8 cellular contexts compared by ENCODE assay signal in the genomic region with DNA sequence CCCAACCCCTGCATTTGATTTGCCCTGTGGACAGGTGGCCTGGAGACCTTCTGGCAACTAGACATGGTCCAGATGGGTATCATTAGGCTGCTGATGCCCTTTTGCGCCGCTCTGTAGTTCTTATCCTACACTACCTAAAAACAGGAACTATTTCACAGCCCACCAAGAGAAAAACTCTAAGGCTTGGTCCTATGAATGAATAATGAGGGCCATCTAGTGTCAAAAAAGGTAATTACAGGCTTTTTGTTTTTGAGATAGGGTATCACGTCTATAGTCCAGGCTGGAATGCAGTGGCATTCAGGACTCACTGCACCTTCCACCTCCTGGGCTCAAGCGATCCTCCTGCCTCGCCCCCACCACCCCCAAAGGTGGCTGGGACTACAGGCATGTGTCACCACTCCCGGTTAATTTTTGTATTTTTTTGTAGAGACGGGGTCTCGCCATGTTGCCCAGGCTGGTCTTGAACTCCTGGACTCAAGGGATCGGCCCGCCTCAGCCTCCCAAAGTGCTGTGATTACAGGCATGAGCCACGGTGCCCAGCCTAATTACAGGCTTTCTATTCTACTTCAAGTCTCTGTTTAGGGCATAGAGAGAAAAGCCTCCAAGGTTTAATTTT. TPM values are rescaled to one million over a fixed set of nuclear protein-coding genes. Genes with fewer than 3 reads are reported as not detected.
A peak's percentile ranks its signal among the peaks of the same experiment; 100 is the strongest.
DNase-seq lines count a peak whose midpoint lies in the region; ATAC-seq and TF ChIP-seq lines count a peak whose summit lies in the region.

No MANE protein-coding gene starts in this region.

- H3K36me3 ChIP-seq in BE2C, result peaks cover 47% of the 10 kb centered on the region

- peak; percentile 69 for TF ChIP-seq CTCF in BE2C (IDR thresholded peaks at IDR 0.05; ENCODE audit: low read depth, low read length)

- no peaks in the 10 kb centered on the region for H3K27me3 Mint-ChIP-seq in naive thymus-derived CD8-positive, alpha-beta T cell

- H3K27ac Mint-ChIP-seq in naive thymus-derived CD8-positive, alpha-beta T cell, result peak overlapping the region in 1 of 10 donors; percentile 41

- H3K4me3 ChIP-seq in BE2C (ENCODE audit: low read depth, low read length), result no peak overlapping the region

- peak; percentile 58 for ATAC-seq in GM18519 (IDR thresholded peaks at IDR 0.05; ENCODE audit: low FRiP score, unreplicated experiment)
- ATAC-seq in SK-N-SH treated with all-trans-retinoic acid at 6 μM for 48 hours, result peak; percentile 93
- peak; percentile 46 for ATAC-seq in esophagus mucosa
- peak; percentile 53 to 78 for ATAC-seq in naive thymus-derived CD8-positive, alpha-beta T cell
- ATAC-seq in GM19035 (IDR thresholded peaks at IDR 0.05; ENCODE audit: unreplicated experiment), result no peak

- no peaks in the 10 kb centered on the region for H3K4me1 ChIP-seq in BE2C

- no peaks in the 10 kb centered on the region for H3K9me3 Mint-ChIP-seq in naive thymus-derived CD8-positive, alpha-beta T cell

- H3K36me3 Mint-ChIP-seq in naive thymus-derived CD8-positive, alpha-beta T cell, result peaks cover 5 to 87% (median 32%) of the 10 kb centered on the region in 3 donors

- H3K27me3 ChIP-seq in BE2C, result no peaks in the 10 kb centered on the region

- POLR2A ChIA-PET in naive thymus-derived CD8-positive, alpha-beta T cell (lab: Charles Lee), result no interaction called here

- DNase-seq in BE2C, result no peak
- DNase-seq in NCI-H1092 (lab: John Stamatoyannopoulos, UW), result peak; percentile 23
- peak in 4 of 10 donors; percentile 10 to 68 (median 62) for DNase-seq in naive thymus-derived CD8-positive, alpha-beta T cell
- DNase-seq in putamen (ENCODE audit: low spot score), result no peak

- H3K4me1 Mint-ChIP-seq in naive thymus-derived CD8-positive, alpha-beta T cell, result peaks cover 0 to 2% (median 0%) of the 10 kb centered on the region in 4 donors

- H3K9me3 ChIP-seq in BE2C, result no peaks in the 10 kb centered on the region

- H3K4me3 Mint-ChIP-seq in naive thymus-derived CD8-positive, alpha-beta T cell, result no peak overlapping the region

TF ChIP-seq in SK-N-SH treated with all-trans-retinoic acid at 6 μM for 48 hours, 23 proteins besides CTCF, POLR2A, EP300 and RAD21:
- no peak for TF ChIP-seq CSDC2 (CRISPR knock-in tag; IDR thresholded peaks at IDR 0.05)
- TF ChIP-seq ZNF565 (CRISPR knock-in tag; conservative IDR thresholded peaks at IDR 0.05; ENCODE audit: low read depth), result no peak
- TF ChIP-seq, protein P1, sequence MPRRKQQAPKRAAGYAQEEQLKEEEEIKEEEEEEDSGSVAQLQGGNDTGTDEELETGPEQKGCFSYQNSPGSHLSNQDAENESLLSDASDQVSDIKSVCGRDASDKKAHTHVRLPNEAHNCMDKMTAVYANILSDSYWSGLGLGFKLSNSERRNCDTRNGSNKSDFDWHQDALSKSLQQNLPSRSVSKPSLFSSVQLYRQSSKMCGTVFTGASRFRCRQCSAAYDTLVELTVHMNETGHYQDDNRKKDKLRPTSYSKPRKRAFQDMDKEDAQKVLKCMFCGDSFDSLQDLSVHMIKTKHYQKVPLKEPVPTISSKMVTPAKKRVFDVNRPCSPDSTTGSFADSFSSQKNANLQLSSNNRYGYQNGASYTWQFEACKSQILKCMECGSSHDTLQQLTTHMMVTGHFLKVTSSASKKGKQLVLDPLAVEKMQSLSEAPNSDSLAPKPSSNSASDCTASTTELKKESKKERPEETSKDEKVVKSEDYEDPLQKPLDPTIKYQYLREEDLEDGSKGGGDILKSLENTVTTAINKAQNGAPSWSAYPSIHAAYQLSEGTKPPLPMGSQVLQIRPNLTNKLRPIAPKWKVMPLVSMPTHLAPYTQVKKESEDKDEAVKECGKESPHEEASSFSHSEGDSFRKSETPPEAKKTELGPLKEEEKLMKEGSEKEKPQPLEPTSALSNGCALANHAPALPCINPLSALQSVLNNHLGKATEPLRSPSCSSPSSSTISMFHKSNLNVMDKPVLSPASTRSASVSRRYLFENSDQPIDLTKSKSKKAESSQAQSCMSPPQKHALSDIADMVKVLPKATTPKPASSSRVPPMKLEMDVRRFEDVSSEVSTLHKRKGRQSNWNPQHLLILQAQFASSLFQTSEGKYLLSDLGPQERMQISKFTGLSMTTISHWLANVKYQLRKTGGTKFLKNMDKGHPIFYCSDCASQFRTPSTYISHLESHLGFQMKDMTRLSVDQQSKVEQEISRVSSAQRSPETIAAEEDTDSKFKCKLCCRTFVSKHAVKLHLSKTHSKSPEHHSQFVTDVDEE (CRISPR knock-in tag; IDR thresholded peaks at IDR 0.05), result no peak
- no peak for TF ChIP-seq SNAI2 (CRISPR knock-in tag; IDR thresholded peaks at IDR 0.05)
- TF ChIP-seq RARB (CRISPR knock-in tag; IDR thresholded peaks at IDR 0.05), result no peak
- no peak for TF ChIP-seq GLIS3 (CRISPR knock-in tag; IDR thresholded peaks at IDR 0.05)
- TF ChIP-seq ARNTL (CRISPR knock-in tag; IDR thresholded peaks at IDR 0.05; ENCODE audit: borderline replicate concordance, low read depth), result no peak
- TF ChIP-seq TCF4 (CRISPR knock-in tag; IDR thresholded peaks at IDR 0.05; ENCODE audit: borderline replicate concordance), result no peak
- no peak for TF ChIP-seq ZNF8 (CRISPR knock-in tag; IDR thresholded peaks at IDR 0.05)
- no peak for TF ChIP-seq BACH2 (CRISPR knock-in tag; IDR thresholded peaks at IDR 0.05; ENCODE audit: borderline replicate concordance)
- no peak for TF ChIP-seq ZNF70 (CRISPR knock-in tag; IDR thresholded peaks at IDR 0.05)
- TF ChIP-seq, protein P2, sequence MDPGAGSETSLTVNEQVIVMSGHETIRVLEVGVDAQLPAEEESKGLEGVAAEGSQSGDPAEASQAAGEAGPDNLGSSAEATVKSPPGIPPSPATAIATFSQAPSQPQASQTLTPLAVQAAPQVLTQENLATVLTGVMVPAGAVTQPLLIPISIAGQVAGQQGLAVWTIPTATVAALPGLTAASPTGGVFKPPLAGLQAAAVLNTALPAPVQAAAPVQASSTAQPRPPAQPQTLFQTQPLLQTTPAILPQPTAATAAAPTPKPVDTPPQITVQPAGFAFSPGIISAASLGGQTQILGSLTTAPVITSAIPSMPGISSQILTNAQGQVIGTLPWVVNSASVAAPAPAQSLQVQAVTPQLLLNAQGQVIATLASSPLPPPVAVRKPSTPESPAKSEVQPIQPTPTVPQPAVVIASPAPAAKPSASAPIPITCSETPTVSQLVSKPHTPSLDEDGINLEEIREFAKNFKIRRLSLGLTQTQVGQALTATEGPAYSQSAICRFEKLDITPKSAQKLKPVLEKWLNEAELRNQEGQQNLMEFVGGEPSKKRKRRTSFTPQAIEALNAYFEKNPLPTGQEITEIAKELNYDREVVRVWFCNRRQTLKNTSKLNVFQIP (CRISPR knock-in tag; IDR thresholded peaks at IDR 0.05; ENCODE audit: borderline replicate concordance, low read depth), result no peak
- no peak for TF ChIP-seq ISL1 (CRISPR knock-in tag; IDR thresholded peaks at IDR 0.05)
- TF ChIP-seq, protein P3, sequence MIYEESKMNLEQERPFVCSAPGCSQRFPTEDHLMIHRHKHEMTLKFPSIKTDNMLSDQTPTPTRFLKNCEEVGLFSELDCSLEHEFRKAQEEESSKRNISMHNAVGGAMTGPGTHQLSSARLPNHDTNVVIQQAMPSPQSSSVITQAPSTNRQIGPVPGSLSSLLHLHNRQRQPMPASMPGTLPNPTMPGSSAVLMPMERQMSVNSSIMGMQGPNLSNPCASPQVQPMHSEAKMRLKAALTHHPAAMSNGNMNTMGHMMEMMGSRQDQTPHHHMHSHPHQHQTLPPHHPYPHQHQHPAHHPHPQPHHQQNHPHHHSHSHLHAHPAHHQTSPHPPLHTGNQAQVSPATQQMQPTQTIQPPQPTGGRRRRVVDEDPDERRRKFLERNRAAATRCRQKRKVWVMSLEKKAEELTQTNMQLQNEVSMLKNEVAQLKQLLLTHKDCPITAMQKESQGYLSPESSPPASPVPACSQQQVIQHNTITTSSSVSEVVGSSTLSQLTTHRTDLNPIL (CRISPR knock-in tag; IDR thresholded peaks at IDR 0.05; ENCODE audit: low read depth), result no peak
- TF ChIP-seq ESRRG (CRISPR knock-in tag; IDR thresholded peaks at IDR 0.05), result no peak
- no peak for TF ChIP-seq ZC3H10 (CRISPR knock-in tag; IDR thresholded peaks at IDR 0.05)
- TF ChIP-seq PPARA (CRISPR knock-in tag; IDR thresholded peaks at IDR 0.05; ENCODE audit: borderline replicate concordance), result no peak
TF ChIP-seq in SK-N-SH treated with all-trans-retinoic acid at 6 μM for 48 hours: peak in this region for 0.

RNA-seq across cellular contexts. Expression of a gene that starts 20.9 kb away (rescaled TPM):
- polyA plus RNA-seq in BE2C (2012; ENCODE audit: insufficient read depth, insufficient read length, low read depth), result 32.4 TPM
- 9.8 TPM for total RNA-seq in esophagus mucosa
- 10 to 100 TPM; 21.6 to 24.2 TPM for total RNA-seq in naive thymus-derived CD8-positive, alpha-beta T cell
- 10 to 100 TPM; 12.0 to 18.8 (median 12.8) TPM for polyA plus RNA-seq in naive thymus-derived CD8-positive, alpha-beta T cell

RNA-seq across cellular contexts. Expression of a gene that starts 26.1 kb away (rescaled TPM):
- polyA plus RNA-seq in BE2C (2012; ENCODE audit: insufficient read depth, insufficient read length, low read depth), result 9.6 TPM
- total RNA-seq in esophagus mucosa, result 50.6 TPM
- 10 to 100 TPM; 59.9 to 63.9 TPM for total RNA-seq in naive thymus-derived CD8-positive, alpha-beta T cell
- 1 to 10 TPM; 5.1 to 5.4 (median 5.2) TPM for polyA plus RNA-seq in naive thymus-derived CD8-positive, alpha-beta T cell

RNA-seq across cellular contexts. Expression of a gene that starts 38.0 kb away (rescaled TPM):
- 36.9 TPM for polyA plus RNA-seq in BE2C (2012; ENCODE audit: insufficient read depth, insufficient read length, low read depth)
- 68.1 TPM for total RNA-seq in esophagus mucosa
- 10 to 100 TPM; 31.2 to 32.7 TPM for total RNA-seq in naive thymus-derived CD8-positive, alpha-beta T cell
- 10 to 100 TPM; 17.6 to 28.2 (median 25.7) TPM for polyA plus RNA-seq in naive thymus-derived CD8-positive, alpha-beta T cell
